Comparison of ENCODE assay signal across 7 cellular contexts in genomic region chr3:127979473-127979872, GRCh38.
"Had no signal": no experiment of that assay in that cellular context is flagged by ENCODE, and none has a peak within 500 bp of the region (broad histone marks: within the 10 kb centered on the region; RNA-seq: fewer than 3 reads in every experiment).

No MANE protein-coding gene starts in this region.

- ATAC-seq: GM23338, HCT116 had no signal

- DNase-seq: GM23248, GOT3, H7, H9, HCEC 1CT had no signal

- H3K4me3 Mint-ChIP-seq: GM23338, H9 had no signal

- H3K9me3 Mint-ChIP-seq: GM23338 had no signal

- H3K27ac Mint-ChIP-seq: GM23338, H9 had no signal
